9 cellular contexts compared by ENCODE assay signal in the genomic region with DNA sequence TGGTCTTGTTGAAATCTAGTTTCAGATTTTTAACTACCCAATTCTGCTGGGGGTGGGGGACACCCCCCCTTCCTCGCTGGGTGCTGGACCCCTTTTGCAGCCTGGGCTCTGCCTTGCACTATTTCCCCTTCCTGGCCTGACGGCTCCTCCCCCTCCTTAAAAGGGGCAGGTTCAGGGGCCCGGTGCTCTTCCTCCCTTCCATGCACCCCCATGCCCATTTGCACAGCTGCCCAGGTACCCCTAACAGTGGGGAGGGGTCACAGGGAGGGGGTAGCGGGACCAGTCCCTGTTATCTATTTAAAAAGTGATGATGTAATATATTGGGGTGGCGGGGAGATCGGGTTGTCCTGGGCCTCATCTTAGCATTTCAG. TPM values are rescaled to one million over a fixed set of nuclear protein-coding genes. Genes with fewer than 3 reads are reported as not detected.
DNase-seq lines count a peak whose midpoint lies in the region; ATAC-seq and TF ChIP-seq lines count a peak whose summit lies in the region.
"Had no signal": no experiment of that assay in that cellular context is flagged by ENCODE, and none has a peak within 500 bp of the region (broad histone marks: within the 10 kb centered on the region; RNA-seq: fewer than 3 reads in every experiment).

No MANE protein-coding gene starts in this region.

- H3K4me1 Mint-ChIP-seq in CD4-positive, CD25-positive, alpha-beta regulatory T cell, result peaks cover 9 to 66% (median 52%) of the 10 kb centered on the region in 4 donors
- H3K4me1 Mint-ChIP-seq in naive thymus-derived CD8-positive, alpha-beta T cell, result peaks cover 24 to 50% (median 45%) of the 10 kb centered on the region in 4 donors

- no peaks in the 10 kb centered on the region for H3K27me3 Mint-ChIP-seq in CD4-positive, CD25-positive, alpha-beta regulatory T cell
- H3K27me3 Mint-ChIP-seq in naive thymus-derived CD8-positive, alpha-beta T cell, result peaks cover 0 to 20% (median 0%) of the 10 kb centered on the region in 5 donors

- POLR2A ChIA-PET in naive thymus-derived CD8-positive, alpha-beta T cell (lab: Charles Lee), result interaction anchor here (0.6 to 4.3 kb wide), 15 partner anchors 10 to 458 kb away, joined by 3 to 29 read pairs (median 6); partner anchors contain the start of genes ADAM15, FLAD1, PBXIP1 and PMVK

- H3K36me3 ChIP-seq in CD4-positive, CD25-positive, alpha-beta regulatory T cell (ENCODE audit: control insufficient read depth, insufficient read depth, low read length), result peaks cover 18% of the 10 kb centered on the region
- H3K36me3 ChIP-seq in breast epithelium, result no peaks in the 10 kb centered on the region

- peaks cover 12% of the 10 kb centered on the region for H3K36me3 Mint-ChIP-seq in CD4-positive, CD25-positive, alpha-beta regulatory T cell
- no peaks in the 10 kb centered on the region for H3K36me3 Mint-ChIP-seq in naive thymus-derived CD8-positive, alpha-beta T cell

- peak overlapping the region; percentile 61 to 84 (median 76) for H3K4me3 Mint-ChIP-seq in CD4-positive, CD25-positive, alpha-beta regulatory T cell
- H3K4me3 Mint-ChIP-seq in naive thymus-derived CD8-positive, alpha-beta T cell, result peak overlapping the region; percentile 51 to 74 (median 64)

- no peaks in the 10 kb centered on the region for H3K9me3 ChIP-seq in CD4-positive, CD25-positive, alpha-beta regulatory T cell (ENCODE audit: control insufficient read depth in 2 of 2, low read length in 2 of 2)
- H3K9me3 ChIP-seq in breast epithelium, result no peaks in the 10 kb centered on the region

- peak overlapping the region; percentile 84 for H3K27ac ChIP-seq in CD4-positive, CD25-positive, alpha-beta regulatory T cell (ENCODE audit: insufficient read depth, low read length, poor library complexity, severe bottlenecking)
- H3K27ac ChIP-seq in breast epithelium, result peak overlapping the region; percentile 91 to 92

- no peaks in the 10 kb centered on the region for H3K27me3 ChIP-seq in CD4-positive, CD25-positive, alpha-beta regulatory T cell (ENCODE audit: control insufficient read depth, insufficient read depth, low read length)
- no peaks in the 10 kb centered on the region for H3K27me3 ChIP-seq in breast epithelium

- no peak for ATAC-seq in CD4-positive, CD25-positive, alpha-beta regulatory T cell (ENCODE audit: low read depth in 2 of 2)
- ATAC-seq in HG03354 (IDR thresholded peaks at IDR 0.05; ENCODE audit: poor library complexity, severe bottlenecking, unreplicated experiment) (peak; percentile 11), GM19397 (IDR thresholded peaks at IDR 0.05; ENCODE audit: unreplicated experiment) (no peak), HG02678 (IDR thresholded peaks at IDR 0.05; ENCODE audit: unreplicated experiment) (no peak)
- peak in 1 of 2 donors; percentile 4 for ATAC-seq in naive thymus-derived CD8-positive, alpha-beta T cell
- no peak for ATAC-seq in activated CD4-positive, CD25-positive, alpha-beta regulatory T cell treated with anti-CD3 and anti-CD28 coated beads, Interleukin-2, amount 50 U/mL, for 24 hours

- TF ChIP-seq CTCF in breast epithelium (IDR thresholded peaks at IDR 0.05), result no peak

- H3K9me3 Mint-ChIP-seq in CD4-positive, CD25-positive, alpha-beta regulatory T cell, result peaks cover 0 to 2% (median 0%) of the 10 kb centered on the region in 7 donors
- H3K9me3 Mint-ChIP-seq in naive thymus-derived CD8-positive, alpha-beta T cell, result no peaks in the 10 kb centered on the region

- peaks cover 56% of the 10 kb centered on the region for H3K4me1 ChIP-seq in CD4-positive, CD25-positive, alpha-beta regulatory T cell (ENCODE audit: control insufficient read depth, insufficient read depth, low read length, poor library complexity, severe bottlenecking)
- H3K4me1 ChIP-seq in breast epithelium, result peaks cover 3 to 9% of the 10 kb centered on the region in 2 donors

- H3K27ac Mint-ChIP-seq in CD4-positive, CD25-positive, alpha-beta regulatory T cell, result peak overlapping the region; percentile 68 to 93 (median 69)
- peak overlapping the region in 4 of 10 donors; percentile 29 to 76 (median 52) for H3K27ac Mint-ChIP-seq in naive thymus-derived CD8-positive, alpha-beta T cell

- no peak for DNase-seq in CD4-positive, CD25-positive, alpha-beta regulatory T cell
- DNase-seq in breast epithelium (ENCODE audit: low spot score in 2 of 2), result no peak
- no peak for DNase-seq in naive thymus-derived CD8-positive, alpha-beta T cell
- DNase-seq in activated CD4-positive, CD25-positive, alpha-beta regulatory T cell treated with anti-CD3 and anti-CD28 coated beads, Interleukin-2, amount 50 U/mL, for 72 hours, result no peak

- TF ChIP-seq POLR2A in breast epithelium (IDR thresholded peaks at IDR 0.05), result no peak

- no peak overlapping the region for H3K4me3 ChIP-seq in CD4-positive, CD25-positive, alpha-beta regulatory T cell (ENCODE audit: low read depth, low read length)
- H3K4me3 ChIP-seq in breast epithelium, result peak overlapping the region; percentile 44 to 59 (median 47)

- intact Hi-C loops in breast epithelium (cut with DNase I; ENCODE audit: low total_unique reads), result loop anchor here (5.0 kb wide), 1 partner anchor 34 kb away; the partner anchor contains the start of gene ADAM15

RNA-seq across cellular contexts. Expression of gene ZBTB7B, which starts 15.3 kb away (rescaled TPM):
- total RNA-seq in CD4-positive, CD25-positive, alpha-beta regulatory T cell, result 68.0 TPM
- 1 to 10 TPM; 3.7 to 6.5 (median 5.3) TPM for polyA plus RNA-seq in CD4-positive, CD25-positive, alpha-beta regulatory T cell
- total RNA-seq in breast epithelium, result 10 to 100 TPM; 45.6 to 82.5 (median 53.4) TPM
- 10 to 100 TPM; 12.9 to 13.1 TPM for total RNA-seq in naive thymus-derived CD8-positive, alpha-beta T cell
- under 1 TPM; 0.12 to 0.59 (median 0.46) TPM for polyA plus RNA-seq in naive thymus-derived CD8-positive, alpha-beta T cell

RNA-seq across cellular contexts. Expression of gene DCST2, which starts 15.7 kb away (rescaled TPM):
- total RNA-seq in CD4-positive, CD25-positive, alpha-beta regulatory T cell, result 1.4 TPM
- not detected for polyA plus RNA-seq in CD4-positive, CD25-positive, alpha-beta regulatory T cell
- 1 to 10 TPM in 2 of 3 donors, under 1 TPM in 1; 0.48 to 4.4 (median 3.3) TPM for total RNA-seq in breast epithelium
- 1 to 10 TPM in 1 of 2 experiments, under 1 TPM in 1; 0.83 to 1.1 TPM for total RNA-seq in naive thymus-derived CD8-positive, alpha-beta T cell
- not detected for polyA plus RNA-seq in naive thymus-derived CD8-positive, alpha-beta T cell

RNA-seq across cellular contexts. Expression of gene DCST1, which starts 15.7 kb away (rescaled TPM):
- 0.32 TPM for total RNA-seq in CD4-positive, CD25-positive, alpha-beta regulatory T cell
- polyA plus RNA-seq in CD4-positive, CD25-positive, alpha-beta regulatory T cell, result not detected
- under 1 TPM; 0.16 to 0.66 (median 0.44) TPM for total RNA-seq in breast epithelium
- not detected for total RNA-seq in naive thymus-derived CD8-positive, alpha-beta T cell
- polyA plus RNA-seq in naive thymus-derived CD8-positive, alpha-beta T cell, result not detected
- total RNA-seq: renal cortical epithelial cell had no signal

RNA-seq across cellular contexts. Expression of gene LENEP, which starts 24.5 kb away (rescaled TPM):
- not detected for total RNA-seq in CD4-positive, CD25-positive, alpha-beta regulatory T cell
- polyA plus RNA-seq in CD4-positive, CD25-positive, alpha-beta regulatory T cell, result not detected
- total RNA-seq in breast epithelium, result not detected
- total RNA-seq in naive thymus-derived CD8-positive, alpha-beta T cell, result under 1 TPM; 0.77 to 0.91 TPM
- polyA plus RNA-seq in naive thymus-derived CD8-positive, alpha-beta T cell, result not detected

RNA-seq across cellular contexts. Expression of gene ADAM15, which starts 33.2 kb away (rescaled TPM):
- total RNA-seq in CD4-positive, CD25-positive, alpha-beta regulatory T cell, result 31.5 TPM
- polyA plus RNA-seq in CD4-positive, CD25-positive, alpha-beta regulatory T cell, result 10 to 100 TPM in 3 of 4 donors, 1 to 10 TPM in 1; 9.8 to 24.7 (median 17.2) TPM
- 100 to 1,000 TPM in 2 of 3 donors, 10 to 100 TPM in 1; 97.8 to 155 (median 109) TPM for total RNA-seq in breast epithelium
- 10 to 100 TPM; 21.1 to 21.9 TPM for total RNA-seq in naive thymus-derived CD8-positive, alpha-beta T cell
- polyA plus RNA-seq in naive thymus-derived CD8-positive, alpha-beta T cell, result 1 to 10 TPM; 2.8 to 4.5 (median 3.1) TPM
